19 cellular contexts compared by ENCODE assay signal in genomic region chr12:71648537-71648936, GRCh38.
"Had no signal": no experiment of that assay in that cellular context is flagged by ENCODE, and none has a peak within 500 bp of the region (broad histone marks: within the 10 kb centered on the region; RNA-seq: fewer than 3 reads in every experiment).

No MANE protein-coding gene starts in this region.

- H3K4me1 Mint-ChIP-seq: nephron progenitor cell had no signal

- ATAC-seq: foreskin keratinocyte, left colon, left ventricle myocardium superior, right cardiac atrium had no signal

- H3K27ac Mint-ChIP-seq: immature natural killer cell, nephron progenitor cell had no signal

- H3K9me3 Mint-ChIP-seq: immature natural killer cell, naive B cell, nephron progenitor cell had no signal

- H3K27ac ChIP-seq: dorsolateral prefrontal cortex, foreskin keratinocyte, stomach, thoracic aorta, transverse colon had no signal

- H3K4me3 Mint-ChIP-seq: immature natural killer cell, naive B cell, nephron progenitor cell had no signal

- DNase-seq: cortex of kidney; dorsolateral prefrontal cortex; effector CD8-positive, alpha-beta T cell; foreskin keratinocyte; immature natural killer cell; left colon; left ventricle myocardium superior; mesenchymal stem cell; midbrain; naive B cell; nephron progenitor cell; right cardiac atrium; small intestine; stimulated activated CD4-positive, alpha-beta T cell treated with anti-CD3 and anti-CD28 coated beads, Interleukin-12 subunit alpha, Interleukin-12 subunit beta, amount 100 ng/mL, for 4 hours; stimulated activated naive CD4-positive, alpha-beta T cell; stomach; substantia nigra; transverse colon had no signal

- H3K9me3 ChIP-seq: stomach, thoracic aorta had no signal

- H3K27me3 Mint-ChIP-seq: naive B cell had no signal
